ENCODE assay signal across 8 cellular contexts in genomic region chr10:49594594-49594993, GRCh38. TPM values are rescaled to one million over a fixed set of nuclear protein-coding genes. Genes with fewer than 3 reads are reported as not detected.
DNase-seq lines count a peak whose midpoint lies in the region; ATAC-seq and TF ChIP-seq lines count a peak whose summit lies in the region.

No MANE protein-coding gene starts in this region.

- CTCF ChIA-PET in GM10248 (lab: Yijun Ruan, JAX): interaction anchor here (1.0 to 4.4 kb wide), 19 partner anchors 10 to 699 kb away, joined by 3 to 32 read pairs (median 6); no protein-coding TSS in a partner anchor
- CTCF ChIA-PET in activated CD8-positive, alpha-beta T cell treated with anti-CD3 and anti-CD28 coated beads for 36 hours (lab: Charles Lee): interaction anchor here (0.6 to 2.0 kb wide), 22 partner anchors 10 to 681 kb away, joined by 3 to 8 read pairs (median 3); no protein-coding TSS in a partner anchor

- in situ Hi-C loops in gastrocnemius medialis (cut with MboI; ENCODE audit: low sequenced_read_pairs in 4 of 4): no loop called here

- H3K27ac Mint-ChIP-seq in activated CD8-positive, alpha-beta T cell treated with anti-CD3 and anti-CD28 coated beads for 36 hours: no peak overlapping the region
- H3K27ac Mint-ChIP-seq in activated T-cell treated with anti-CD3 and anti-CD28 coated beads, Interleukin-2, amount 50 U/mL, for 24 hours: no peak overlapping the region

- DNase-seq in AG09319 (ENCODE audit: extremely low read depth, low read depth): peak; percentile 24
- DNase-seq in GM10248 (ENCODE audit: extremely low spot score): peak; percentile 70
- DNase-seq in NCI-H2107 (lab: John Stamatoyannopoulos, UW): peak; percentile 30
- DNase-seq in activated CD8-positive, alpha-beta T cell treated with anti-CD3 and anti-CD28 coated beads for 36 hours: peak; percentile 43
- DNase-seq in heart right ventricle: peak in 1 of 2 donors; percentile 27
- DNase-seq in gastrocnemius medialis: no peak
- no peak for DNase-seq in activated T-cell treated with anti-CD3 and anti-CD28 coated beads, Interleukin-2, amount 50 U/mL, for 24 hours

- H3K36me3 Mint-ChIP-seq in activated CD8-positive, alpha-beta T cell treated with anti-CD3 and anti-CD28 coated beads for 36 hours (ENCODE audit: low read depth): no peaks in the 10 kb centered on the region
- H3K36me3 Mint-ChIP-seq in activated T-cell treated with anti-CD3 and anti-CD28 coated beads, Interleukin-2, amount 50 U/mL, for 24 hours (ENCODE audit: low read depth): no peaks in the 10 kb centered on the region

- POLR2A ChIA-PET in GM10248 (lab: Yijun Ruan, JAX): no interaction called here
- POLR2A ChIA-PET in activated CD8-positive, alpha-beta T cell treated with anti-CD3 and anti-CD28 coated beads for 36 hours (lab: Charles Lee): no interaction called here

- intact Hi-C loops in activated CD8-positive, alpha-beta T cell treated with anti-CD3 and anti-CD28 coated beads for 36 hours (cut with micrococcal nuclease): loop anchor here (5.0 to 10.0 kb wide), 2 partner anchors 150 to 628 kb away; no protein-coding TSS in a partner anchor
- intact Hi-C loops in heart right ventricle (cut with DNase I) (loop anchor here in 6 of 10 donors (1.0 to 10.0 kb wide), 4 partner anchors 628 to 630 kb away; no protein-coding TSS in a partner anchor), gastrocnemius medialis (cut with DNase I; ENCODE audit: low total_unique reads) (no loop called here)

- H3K9me3 Mint-ChIP-seq in activated CD8-positive, alpha-beta T cell treated with anti-CD3 and anti-CD28 coated beads for 36 hours: no peaks in the 10 kb centered on the region
- H3K9me3 Mint-ChIP-seq in activated T-cell treated with anti-CD3 and anti-CD28 coated beads, Interleukin-2, amount 50 U/mL, for 24 hours: peaks cover under 1% of the 10 kb centered on the region

- no peak overlapping the region for H3K27ac ChIP-seq in heart right ventricle
- no peak overlapping the region for H3K27ac ChIP-seq in gastrocnemius medialis

- no peak overlapping the region for H3K4me3 Mint-ChIP-seq in activated CD8-positive, alpha-beta T cell treated with anti-CD3 and anti-CD28 coated beads for 36 hours
- no peak overlapping the region for H3K4me3 Mint-ChIP-seq in activated T-cell treated with anti-CD3 and anti-CD28 coated beads, Interleukin-2, amount 50 U/mL, for 24 hours

- peaks cover 14% of the 10 kb centered on the region for H3K27me3 Mint-ChIP-seq in activated CD8-positive, alpha-beta T cell treated with anti-CD3 and anti-CD28 coated beads for 36 hours
- peaks cover 38% of the 10 kb centered on the region for H3K27me3 Mint-ChIP-seq in activated T-cell treated with anti-CD3 and anti-CD28 coated beads, Interleukin-2, amount 50 U/mL, for 24 hours

- H3K4me1 ChIP-seq in heart right ventricle (no peaks in the 10 kb centered on the region), gastrocnemius medialis (no peaks in the 10 kb centered on the region)

- no peak for ATAC-seq in activated CD8-positive, alpha-beta T cell treated with anti-CD3 and anti-CD28 coated beads for 36 hours
- ATAC-seq in heart right ventricle (peak in 5 of 8 donors; percentile 34 to 75 (median 64)), gastrocnemius medialis (no peak), HG03565 (IDR thresholded peaks at IDR 0.05; ENCODE audit: unreplicated experiment) (no peak)

- peak; percentile 86 for TF ChIP-seq CTCF in AG09319 (IDR thresholded peaks at IDR 0.05; ENCODE audit: low read depth, low read length)
- peak; percentile 79 for TF ChIP-seq CTCF in GM10248 (IDR thresholded peaks at IDR 0.05; ENCODE audit: control extremely low read depth, extremely low read depth, low read depth, missing control alignments)
- peak; percentile 85 for TF ChIP-seq CTCF in activated CD8-positive, alpha-beta T cell treated with anti-CD3 and anti-CD28 coated beads for 36 hours (IDR thresholded peaks at IDR 0.05)
- peak; percentile 45 to 83 (median 78) for TF ChIP-seq CTCF in heart right ventricle (IDR thresholded peaks at IDR 0.05)
- peak in 4 of 5 experiments; percentile 10 to 68 (median 49) for TF ChIP-seq CTCF in gastrocnemius medialis (IDR thresholded peaks at IDR 0.05 in 4 of 5, conservative IDR thresholded peaks at IDR 0.05 in 1 of 5)

- H3K4me1 Mint-ChIP-seq in activated CD8-positive, alpha-beta T cell treated with anti-CD3 and anti-CD28 coated beads for 36 hours (ENCODE audit: low read depth): no peaks in the 10 kb centered on the region
- peaks cover 1% of the 10 kb centered on the region for H3K4me1 Mint-ChIP-seq in activated T-cell treated with anti-CD3 and anti-CD28 coated beads, Interleukin-2, amount 50 U/mL, for 24 hours (ENCODE audit: low read depth)

- peaks cover 0 to 37% (median 13%) of the 10 kb centered on the region in 7 donors for H3K27me3 ChIP-seq in heart right ventricle
- H3K27me3 ChIP-seq in gastrocnemius medialis: no peaks in the 10 kb centered on the region

- WGBS in heart right ventricle, 2 donors: 1 to 2% methylated on average over 6 of the region's 6 CpGs

- no peak for TF ChIP-seq POLR2A in gastrocnemius medialis (IDR thresholded peaks at IDR 0.05)

- peaks cover 0 to 1% (median 0%) of the 10 kb centered on the region in 11 donors for H3K9me3 ChIP-seq in heart right ventricle
- H3K9me3 ChIP-seq in gastrocnemius medialis: no peaks in the 10 kb centered on the region

- no peak overlapping the region for H3K4me3 ChIP-seq in heart right ventricle
- H3K4me3 ChIP-seq in gastrocnemius medialis: no peak overlapping the region

- H3K36me3 ChIP-seq in heart right ventricle (no peaks in the 10 kb centered on the region), gastrocnemius medialis (no peaks in the 10 kb centered on the region)

RNA-seq across cellular contexts. Expression of gene SLC18A3, which starts 15.5 kb away (rescaled TPM):
- total RNA-seq in activated CD8-positive, alpha-beta T cell treated with anti-CD3 and anti-CD28 coated beads for 36 hours: not detected
- not detected for total RNA-seq in heart right ventricle
- polyA plus RNA-seq in heart right ventricle: not detected
- not detected for total RNA-seq in gastrocnemius medialis

RNA-seq across cellular contexts. Expression of gene CHAT, which starts 19.2 kb away (rescaled TPM):
- total RNA-seq in activated CD8-positive, alpha-beta T cell treated with anti-CD3 and anti-CD28 coated beads for 36 hours: not detected
- total RNA-seq in heart right ventricle (not detected), gastrocnemius medialis (not detected)
- polyA plus RNA-seq in heart right ventricle: not detected

RNA-seq across cellular contexts. Expression of gene ERCC6, which starts 55.7 kb away (rescaled TPM):
- total RNA-seq in activated CD8-positive, alpha-beta T cell treated with anti-CD3 and anti-CD28 coated beads for 36 hours: 10 to 100 TPM; 19.1 to 21.8 TPM
- total RNA-seq in heart right ventricle (10 to 100 TPM; 12.8 to 32.4 (median 22.6) TPM), gastrocnemius medialis (10 to 100 TPM in 3 of 4 donors, 1 to 10 TPM in 1; 8.7 to 16.7 (median 10.5) TPM)
- polyA plus RNA-seq in heart right ventricle: 1 to 10 TPM; 1.9 to 4.8 TPM

Comparison
In these comparisons a context has a peak if more than half of its experiments do, and no peak if none do; other contexts are left out.
1. DNase-seq: peak in AG09319 (single experiment), GM10248 (single experiment), NCI-H2107 (single experiment) and activated CD8-positive, alpha-beta T cell treated with anti-CD3 and anti-CD28 coated beads for 36 hours (single experiment); none in gastrocnemius medialis (0 of 2) and activated T-cell treated with anti-CD3 and anti-CD28 coated beads, Interleukin-2, amount 50 U/mL, for 24 hours (single experiment).
2. ATAC-seq: peak in heart right ventricle (5 of 8); none in activated CD8-positive, alpha-beta T cell treated with anti-CD3 and anti-CD28 coated beads for 36 hours (single experiment), gastrocnemius medialis (0 of 2) and HG03565 (single experiment).
3. Peak in every context shown above with its lines, with median percentiles within 50 percentile points of each other: CTCF ChIP-seq.